ENCODE assay signal across 9 cellular contexts in the genomic region with DNA sequence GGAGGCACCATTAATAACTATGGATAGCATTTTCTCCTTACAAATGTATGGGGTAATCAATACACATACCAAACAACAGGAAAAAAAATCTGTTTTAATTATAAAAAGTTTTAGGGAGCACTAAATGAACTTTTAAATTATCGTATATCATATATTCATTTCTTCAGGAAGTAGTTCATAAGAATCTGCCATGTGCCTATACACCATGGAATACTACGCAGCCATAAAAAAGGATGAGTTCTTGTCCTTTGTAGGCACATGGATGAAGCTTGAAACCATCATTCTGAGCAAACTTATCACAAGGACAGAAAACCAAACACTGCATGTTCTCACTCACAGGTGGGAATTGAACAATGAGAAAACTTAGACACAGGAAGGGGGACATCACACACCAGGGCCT.
"Had no signal": no experiment of that assay in that cellular context is flagged by ENCODE, and none has a peak within 500 bp of the region (broad histone marks: within the 10 kb centered on the region; RNA-seq: fewer than 3 reads in every experiment).

No MANE protein-coding gene starts in this region.

- H3K27ac Mint-ChIP-seq: IgD-negative memory B cell had no signal

- H3K27ac ChIP-seq: GM23248, HL-60 had no signal

- H3K4me1 ChIP-seq: HAP-1 had no signal

- H3K9me3 ChIP-seq: HAP-1 had no signal

- H3K27me3 Mint-ChIP-seq: IgD-negative memory B cell had no signal

- H3K36me3 Mint-ChIP-seq: IgD-negative memory B cell had no signal

- ATAC-seq: HCT116, HepG2 had no signal

- H3K9me3 Mint-ChIP-seq: IgD-negative memory B cell had no signal

- H3K4me3 ChIP-seq: GM23248, HAP-1 had no signal

- H3K36me3 ChIP-seq: HAP-1 had no signal

- DNase-seq: GM23248, GOT3, H7, KG1 had no signal
